ENCODE assay signal across 8 cellular contexts in the genomic region with DNA sequence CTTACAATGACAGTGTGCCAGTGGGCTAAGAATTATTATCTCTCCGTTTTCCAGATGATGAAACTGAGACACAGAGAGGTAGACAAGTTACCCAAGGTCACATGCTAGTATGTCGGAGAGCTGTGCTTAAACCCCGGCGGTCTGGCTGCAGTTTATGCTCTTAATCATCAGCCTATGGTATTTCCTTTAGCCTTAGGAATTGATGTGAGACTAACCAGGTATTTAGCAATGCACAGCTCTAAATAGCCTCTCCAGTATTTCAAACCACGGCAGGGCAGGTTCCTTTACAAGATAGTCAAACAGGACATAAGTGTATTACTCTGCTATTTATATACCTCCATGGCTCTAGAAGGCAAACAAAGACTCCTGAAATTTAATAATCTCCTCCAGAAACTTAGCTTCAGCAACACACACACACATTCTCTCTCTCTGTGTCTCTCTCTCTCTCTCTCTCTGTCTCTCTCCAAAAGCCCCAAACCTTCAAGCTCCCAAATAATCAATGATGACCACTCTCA.
A peak's percentile ranks its signal among the peaks of the same experiment; 100 is the strongest.
DNase-seq lines count a peak whose midpoint lies in the region; ATAC-seq, FAIRE-seq and TF ChIP-seq lines count a peak whose summit lies in the region.

No MANE protein-coding gene starts in this region.

- H3K23ac ChIP-seq in H1 (ENCODE audit: insufficient read length), result no peak overlapping the region

- H3K23me2 ChIP-seq in H1 (ENCODE audit: low read depth, low read length), result no peaks in the 10 kb centered on the region

- H3F3A ChIP-seq in OCI-LY1 (ENCODE audit: insufficient read depth, low read length), result peaks cover 7% of the 10 kb centered on the region

- H4K20me1 ChIP-seq in OCI-LY1 (ENCODE audit: insufficient read depth, low read length) (no peaks in the 10 kb centered on the region), H1 (replicated peaks in 1 of 2; ENCODE audit: control insufficient read depth in 1 of 2, insufficient read depth in 2 of 2, low read length in 2 of 2) (no peaks in the 10 kb centered on the region)

- no peaks in the 10 kb centered on the region for H3K79me1 ChIP-seq in H1 (ENCODE audit: low read depth, low read length)

- no peak overlapping the region for H3K14ac ChIP-seq in H1 (ENCODE audit: insufficient read length)

- DNase-seq in NCI-H1694 treated with DMSO at 0.1 percent for 48 hours (lab: John Stamatoyannopoulos, UW) (peak; percentile 42), NCI-H1694 (lab: John Stamatoyannopoulos, UW) (no peak), H1 (ENCODE audit: low read depth in 1 of 2, low spot score in 2 of 2) (no peak), renal cortical epithelial cell (ENCODE audit: low read depth) (peak; percentile 97), middle frontal gyrus (ENCODE audit: extremely low spot score, low spot score) (no peak)

- H2BK5ac ChIP-seq in H1 (ENCODE audit: low read depth, low read length), result no peak overlapping the region

- H3K9me2 ChIP-seq in OCI-LY1 (ENCODE audit: low read depth, low read length), result no peaks in the 10 kb centered on the region

- no peak overlapping the region for H4K8ac ChIP-seq in H1 (ENCODE audit: extremely low read depth, insufficient read depth, low read length)

- no peak overlapping the region for H3K4me3 ChIP-seq in OCI-LY1 (ENCODE audit: low read depth, low read length, poor library complexity, severe bottlenecking)
- no peak overlapping the region for H3K4me3 ChIP-seq in H1 (ENCODE audit: extremely low read depth in 1 of 4, insufficient read depth in 2 of 4, low read depth in 3 of 4, low read length in 4 of 4)

- no peak overlapping the region for H3K4ac ChIP-seq in H1 (replicated peaks; ENCODE audit: insufficient read length, low read depth, low read length)

- H3K36me3 ChIP-seq in OCI-LY1 (ENCODE audit: insufficient read depth, low read length), result no peaks in the 10 kb centered on the region
- no peaks in the 10 kb centered on the region for H3K36me3 ChIP-seq in H1 (ENCODE audit: control insufficient read depth in 2 of 4, insufficient read depth in 4 of 4, low read length in 3 of 4)

- peak overlapping the region; percentile 26; the same call in 1 of the 2 replicates for H3K4me2 ChIP-seq in OCI-LY1 (ENCODE audit: low read length)
- peak overlapping the region in 1 of 2 experiments; percentile 56; a peak in 1 of 4 replicates for H3K4me2 ChIP-seq in H1 (ENCODE audit: insufficient read depth in 1 of 2, low read depth in 2 of 2, low read length in 2 of 2)

- FAIRE-seq in H1 (lab: Jason Lieb, UNC), result no peak

- CTCF ChIA-PET in H1 (lab: Charles Lee; ENCODE audit: partially characterized antibody), result interaction anchor here (0.8 to 2.7 kb wide), 8 partner anchors 13 to 198 kb away, joined by 3 to 11 read pairs (median 3); no protein-coding TSS in a partner anchor

- peak overlapping the region; percentile 94; the same call in 1 of the 2 replicates for H2BK20ac ChIP-seq in H1 (ENCODE audit: low read length)

- POLR2A ChIA-PET in H1 (lab: Charles Lee; ENCODE audit: partially characterized antibody), result interaction anchor here (0.8 to 1.7 kb wide), 6 partner anchors 9 to 198 kb away, joined by 3 to 4 read pairs (median 3); a partner anchor contains a TSS

- TF ChIP-seq CTCF in OCI-LY1 (IDR thresholded peaks at IDR 0.05; ENCODE audit: low read length) (no peak), H1 (IDR thresholded peaks at IDR 0.05; ENCODE audit: control extremely low read depth in 1 of 3, insufficient read depth in 1 of 3, low read depth in 1 of 3, low read length in 3 of 3) (no peak)

- peak overlapping the region; percentile 21; the same call in 1 of the 2 replicates for H3K9ac ChIP-seq in OCI-LY1 (ENCODE audit: low read length)
- no peak overlapping the region for H3K9ac ChIP-seq in H1 (replicated peaks in 1 of 4; ENCODE audit: extremely low read depth in 1 of 4, low read depth in 3 of 4, low read length in 3 of 4)

- H3K9me3 ChIP-seq in OCI-LY1 (ENCODE audit: low read length) (no peaks in the 10 kb centered on the region), H1 (ENCODE audit: insufficient read depth in 2 of 2, low read depth in 1 of 2, low read length in 1 of 2) (no peaks in the 10 kb centered on the region)

- no peak for ATAC-seq in HG02852 (IDR thresholded peaks at IDR 0.05; ENCODE audit: unreplicated experiment)
- ATAC-seq in HG03175 (IDR thresholded peaks at IDR 0.05; ENCODE audit: unreplicated experiment), result no peak

- TF ChIP-seq POLR2A in H1 (IDR thresholded peaks at IDR 0.05; ENCODE audit: control extremely low read depth in 1 of 2, low read depth in 2 of 2, low read length in 2 of 2), result no peak

- H3K27ac ChIP-seq in OCI-LY1 (ENCODE audit: low read depth, low read length, poor library complexity, severe bottlenecking), result peak overlapping the region; percentile 95
- H3K27ac ChIP-seq in H1 (ENCODE audit: low read depth, low read length), result 0 out of 2 replicates have a peak overlapping the region, but pooled peaks have one; percentile 20

- no peak overlapping the region for H2AFZ ChIP-seq in OCI-LY1 (ENCODE audit: low read length)
- H2AFZ ChIP-seq in H1 (ENCODE audit: low read length), result no peak overlapping the region

- H3K4me1 ChIP-seq in OCI-LY1 (ENCODE audit: insufficient read depth, low read length, severe bottlenecking) (peaks cover 57% of the 10 kb centered on the region), H1 (replicated peaks in 1 of 4; ENCODE audit: control insufficient read depth in 3 of 4, insufficient read depth in 4 of 4, low read length in 3 of 4) (peaks cover 23 to 40% (median 34%) of the 10 kb centered on the region in 4 experiments; a peak in 6 of 7 replicates)

- no peak for TF ChIP-seq RAD21 in H1 (IDR thresholded peaks at IDR 0.05 in 1 of 2, conservative IDR thresholded peaks at IDR 0.05 in 1 of 2; ENCODE audit: low read depth in 2 of 2, low read length in 2 of 2)

- H4K5ac ChIP-seq in H1 (ENCODE audit: insufficient read length, low read depth, low read length), result peak overlapping the region; percentile 76

- H4K91ac ChIP-seq in H1 (replicated peaks; ENCODE audit: insufficient read length, low read length), result peak overlapping the region; percentile 16

- 78% methylated on average over 5 of the region's 5 CpGs; no CpG with 5 or more reads in 1 of the 2 experiments for WGBS in H1 (ENCODE audit: extremely low coverage in 1 of 2, insufficient coverage in 1 of 2, insufficient read length in 1 of 2, insufficient replicate concordance in 2 of 2, low coverage in 1 of 2, low lambda C conversion rate in 2 of 2, missing lambda C conversion rate in 1 of 2), 2 experiments

- no peak overlapping the region for H2AK5ac ChIP-seq in H1 (ENCODE audit: low read depth, low read length)

- no peak overlapping the region; the same call in 1 of the 2 replicates for H2BK15ac ChIP-seq in H1 (ENCODE audit: low read length)

- H3K18ac ChIP-seq in H1 (ENCODE audit: extremely low read depth, low read length), result peak overlapping the region; percentile 39; the same call in 1 of the 2 replicates

- no peak for TF ChIP-seq EP300 in H1 (IDR thresholded peaks at IDR 0.05; ENCODE audit: borderline replicate concordance in 1 of 2, low read depth in 2 of 2, low read length in 2 of 2)

- no peaks in the 10 kb centered on the region for H3K79me2 ChIP-seq in OCI-LY1 (ENCODE audit: insufficient read depth, low read length)
- no peaks in the 10 kb centered on the region for H3K79me2 ChIP-seq in H1 (ENCODE audit: control insufficient read depth in 1 of 2, insufficient read depth in 2 of 2, low read length in 2 of 2)

- no peak overlapping the region for H3K56ac ChIP-seq in H1 (replicated peaks; ENCODE audit: insufficient read length, low read depth, low read length)

- H2BK120ac ChIP-seq in H1 (replicated peaks; ENCODE audit: low read depth, low read length), result peak overlapping the region; percentile 18

- H2BK12ac ChIP-seq in H1 (ENCODE audit: low read depth, low read length), result 0 out of 2 replicates have a peak overlapping the region, but pooled peaks have one; percentile 50

- H3K27me3 ChIP-seq in OCI-LY1 (ENCODE audit: insufficient read depth, low read length), result no peaks in the 10 kb centered on the region
- no peaks in the 10 kb centered on the region for H3K27me3 ChIP-seq in H1 (replicated peaks in 1 of 4; ENCODE audit: control insufficient read depth in 3 of 4, extremely low read depth in 1 of 4, insufficient read depth in 3 of 4, low read length in 3 of 4)

TF ChIP-seq in H1, 55 proteins besides CTCF, POLR2A, EP300 and RAD21 (continues in another document):
- TF ChIP-seq JUN (IDR thresholded peaks at IDR 0.05; ENCODE audit: low read depth, low read length) (no peak), TAF7 (optimal IDR thresholded peaks at IDR 0.05; ENCODE audit: borderline replicate concordance, low read depth, low read length) (no peak), SIN3A (conservative IDR thresholded peaks at IDR 0.05 in 1 of 2, IDR thresholded peaks at IDR 0.05 in 1 of 2; ENCODE audit: low read depth in 1 of 2, low read length in 2 of 2) (no peak), HDAC2 (IDR thresholded peaks at IDR 0.05; ENCODE audit: borderline replicate concordance in 1 of 2, low read depth in 2 of 2, low read length in 2 of 2) (no peak), TAF1 (IDR thresholded peaks at IDR 0.05; ENCODE audit: low read depth, low read length) (no peak), KDM1A (IDR thresholded peaks at IDR 0.05; ENCODE audit: borderline replicate concordance, low read length) (no peak), RBBP5 (IDR thresholded peaks at IDR 0.05; ENCODE audit: borderline replicate concordance, low read depth, low read length) (no peak), TBP (IDR thresholded peaks at IDR 0.05; ENCODE audit: low read depth, low read length) (no peak), CHD2 (IDR thresholded peaks at IDR 0.05; ENCODE audit: low read length) (no peak), CBX8 (IDR thresholded peaks at IDR 0.05; ENCODE audit: borderline replicate concordance, low read depth, low read length) (no peak), NRF1 (IDR thresholded peaks at IDR 0.05; ENCODE audit: low read depth, low read length) (no peak), BRCA1 (IDR thresholded peaks at IDR 0.05; ENCODE audit: low read depth, low read length) (no peak), GTF2F1 (IDR thresholded peaks at IDR 0.05; ENCODE audit: borderline replicate concordance, low read depth, low read length) (no peak), RNF2 (IDR thresholded peaks at IDR 0.05; ENCODE audit: borderline replicate concordance, low read depth, low read length, missing control alignments, poor library complexity, severe bottlenecking) (no peak), CBX5 (IDR thresholded peaks at IDR 0.05; ENCODE audit: low read depth, low read length) (no peak)
- TF ChIP-seq, protein P1, sequence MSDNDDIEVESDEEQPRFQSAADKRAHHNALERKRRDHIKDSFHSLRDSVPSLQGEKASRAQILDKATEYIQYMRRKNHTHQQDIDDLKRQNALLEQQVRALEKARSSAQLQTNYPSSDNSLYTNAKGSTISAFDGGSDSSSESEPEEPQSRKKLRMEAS (IDR thresholded peaks at IDR 0.05), result no peak
- TF ChIP-seq, protein P2, sequence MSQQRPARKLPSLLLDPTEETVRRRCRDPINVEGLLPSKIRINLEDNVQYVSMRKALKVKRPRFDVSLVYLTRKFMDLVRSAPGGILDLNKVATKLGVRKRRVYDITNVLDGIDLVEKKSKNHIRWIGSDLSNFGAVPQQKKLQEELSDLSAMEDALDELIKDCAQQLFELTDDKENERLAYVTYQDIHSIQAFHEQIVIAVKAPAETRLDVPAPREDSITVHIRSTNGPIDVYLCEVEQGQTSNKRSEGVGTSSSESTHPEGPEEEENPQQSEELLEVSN (IDR thresholded peaks at IDR 0.05), result no peak

Comparison
In these comparisons a context has a peak if more than half of its experiments do, and no peak if none do; other contexts are left out.
1. DNase-seq: peak in NCI-H1694 treated with DMSO at 0.1 percent for 48 hours (single experiment) and renal cortical epithelial cell (single experiment); none in NCI-H1694 (single experiment), H1 (0 of 2) and middle frontal gyrus (single experiment).